2 cellular contexts compared by ENCODE assay signal in genomic region chr10:69461327-69462025, GRCh38.
TF ChIP-seq lines count a peak whose summit lies in the region.

No MANE protein-coding gene starts in this region.

TF ChIP-seq in H1, 55 proteins besides CTCF, POLR2A, EP300 and RAD21:
- TF ChIP-seq TCF12 (IDR thresholded peaks at IDR 0.05; ENCODE audit: low read depth, low read length) (no peak), NRF1 (IDR thresholded peaks at IDR 0.05; ENCODE audit: low read depth, low read length) (no peak)

TF ChIP-seq in HepG2, 621 proteins besides CTCF, POLR2A, EP300 and RAD21:
- TF ChIP-seq GABPA (IDR thresholded peaks at IDR 0.05; ENCODE audit: low read depth, low read length) (no peak), GABPA (CRISPR knock-in tag; IDR thresholded peaks at IDR 0.05; ENCODE audit: low read depth) (0 out of 2 replicates have a peak, but pooled peaks have one; percentile 48), PRDM10 (CRISPR knock-in tag; IDR thresholded peaks at IDR 0.05; ENCODE audit: low read depth) (0 out of 2 replicates have a peak, but pooled peaks have one; percentile 22), ATF6 (CRISPR knock-in tag; conservative IDR thresholded peaks at IDR 0.05) (no peak), MAF1 (CRISPR knock-in tag; IDR thresholded peaks at IDR 0.05; ENCODE audit: borderline replicate concordance) (no peak)
- TF ChIP-seq, protein P1, sequence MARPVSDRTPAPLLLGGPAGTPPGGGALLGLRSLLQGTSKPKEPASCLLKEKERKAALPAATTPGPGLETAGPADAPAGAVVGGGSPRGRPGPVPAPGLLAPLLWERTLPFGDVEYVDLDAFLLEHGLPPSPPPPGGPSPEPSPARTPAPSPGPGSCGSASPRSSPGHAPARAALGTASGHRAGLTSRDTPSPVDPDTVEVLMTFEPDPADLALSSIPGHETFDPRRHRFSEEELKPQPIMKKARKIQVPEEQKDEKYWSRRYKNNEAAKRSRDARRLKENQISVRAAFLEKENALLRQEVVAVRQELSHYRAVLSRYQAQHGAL (CRISPR knock-in tag; IDR thresholded peaks at IDR 0.05; ENCODE audit: not compliant biosample characterization) = no peak
